In genomic region chr9:132672413-132672690, GRCh38 we compare ENCODE assay signal across 1 cellular context.
TF ChIP-seq lines count a peak whose summit lies in the region.

No MANE protein-coding gene starts in this region.

TF ChIP-seq in GM12878, 131 proteins besides CTCF, POLR2A, EP300 and RAD21:
- no peak for TF ChIP-seq JUNB (IDR thresholded peaks at IDR 0.05)
- no peak for TF ChIP-seq MYC (IDR thresholded peaks at IDR 0.05; ENCODE audit: insufficient read depth, insufficient read length, insufficient replicate concordance, low read length, severe bottlenecking)
- no peak for TF ChIP-seq RB1 (IDR thresholded peaks at IDR 0.05; ENCODE audit: borderline replicate concordance)
- no peak for TF ChIP-seq POLR2AphosphoS5 (IDR thresholded peaks at IDR 0.05; ENCODE audit: low read length)
- no peak for TF ChIP-seq KAT2A (conservative IDR thresholded peaks at IDR 0.05; ENCODE audit: control insufficient read depth, low read depth, low read length)
- no peak for TF ChIP-seq TCF7 (IDR thresholded peaks at IDR 0.05; ENCODE audit: borderline replicate concordance)
- no peak for TF ChIP-seq REST (IDR thresholded peaks at IDR 0.05; ENCODE audit: low read depth, low read length)
- TF ChIP-seq RUNX3 (IDR thresholded peaks at IDR 0.05; ENCODE audit: low read length): no peak
- TF ChIP-seq WRNIP1 (IDR thresholded peaks at IDR 0.05; ENCODE audit: borderline replicate concordance, low read depth, low read length): no peak
- TF ChIP-seq, protein P1, sequence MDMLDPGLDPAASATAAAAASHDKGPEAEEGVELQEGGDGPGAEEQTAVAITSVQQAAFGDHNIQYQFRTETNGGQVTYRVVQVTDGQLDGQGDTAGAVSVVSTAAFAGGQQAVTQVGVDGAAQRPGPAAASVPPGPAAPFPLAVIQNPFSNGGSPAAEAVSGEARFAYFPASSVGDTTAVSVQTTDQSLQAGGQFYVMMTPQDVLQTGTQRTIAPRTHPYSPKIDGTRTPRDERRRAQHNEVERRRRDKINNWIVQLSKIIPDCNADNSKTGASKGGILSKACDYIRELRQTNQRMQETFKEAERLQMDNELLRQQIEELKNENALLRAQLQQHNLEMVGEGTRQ (IDR thresholded peaks at IDR 0.05; ENCODE audit: borderline replicate concordance, low read depth, low read length): no peak
- no peak for TF ChIP-seq MLLT1 (IDR thresholded peaks at IDR 0.05)
- TF ChIP-seq EED (IDR thresholded peaks at IDR 0.05; ENCODE audit: low read depth): no peak
- no peak for TF ChIP-seq CEBPZ (IDR thresholded peaks at IDR 0.05; ENCODE audit: low read depth, low read length)
- TF ChIP-seq MTA3 (IDR thresholded peaks at IDR 0.05; ENCODE audit: borderline replicate concordance, low read length): no peak
- TF ChIP-seq LARP7 (IDR thresholded peaks at IDR 0.05): no peak
- no peak for TF ChIP-seq HCFC1 (IDR thresholded peaks at IDR 0.05; ENCODE audit: low read length)
- no peak for TF ChIP-seq NR2C1 (IDR thresholded peaks at IDR 0.05)
- TF ChIP-seq STAT1 (conservative IDR thresholded peaks at IDR 0.05): no peak
